Comparison of ENCODE assay signal across 1 cellular context in the genomic region with DNA sequence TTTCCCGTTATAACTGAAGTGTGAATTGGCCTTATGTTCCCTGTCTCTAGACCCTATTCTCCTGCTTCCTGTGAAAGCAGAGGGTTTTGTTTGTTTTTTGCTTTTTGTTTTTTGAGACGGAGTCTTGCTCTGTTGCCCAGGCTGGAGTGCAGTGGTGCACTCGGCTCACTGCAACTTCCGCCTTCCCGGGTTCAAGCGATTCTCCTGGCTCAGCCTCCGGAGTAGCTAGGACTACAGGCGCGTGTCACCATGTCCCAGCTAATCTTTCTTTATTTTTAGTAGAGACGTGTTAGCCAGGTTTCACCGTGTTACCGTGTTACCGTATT.
TF ChIP-seq lines count a peak whose summit lies in the region.

No MANE protein-coding gene starts in this region.

TF ChIP-seq in SK-N-SH, 30 proteins besides CTCF, POLR2A, EP300 and RAD21:
- TF ChIP-seq USF1 (IDR thresholded peaks at IDR 0.05; ENCODE audit: borderline replicate concordance, low read depth) = no peak
- no peak for TF ChIP-seq NFIC (IDR thresholded peaks at IDR 0.05; ENCODE audit: borderline replicate concordance)
- TF ChIP-seq ZBTB33 (IDR thresholded peaks at IDR 0.05; ENCODE audit: borderline replicate concordance, low read depth) = no peak
- no peak for TF ChIP-seq TCF12 (IDR thresholded peaks at IDR 0.05)
- no peak for TF ChIP-seq RFX5 (IDR thresholded peaks at IDR 0.05; ENCODE audit: low read length)
- no peak for TF ChIP-seq FOXM1 (IDR thresholded peaks at IDR 0.05; ENCODE audit: low read depth)
- no peak for TF ChIP-seq GABPA (IDR thresholded peaks at IDR 0.05; ENCODE audit: low read depth)
- TF ChIP-seq JUND (IDR thresholded peaks at IDR 0.05) = no peak
- TF ChIP-seq ELF1 (IDR thresholded peaks at IDR 0.05) = no peak
- TF ChIP-seq RXRA (IDR thresholded peaks at IDR 0.05; ENCODE audit: borderline replicate concordance, low read depth) = no peak
- TF ChIP-seq MEF2A (IDR thresholded peaks at IDR 0.05; ENCODE audit: borderline replicate concordance, low read depth) = no peak
- TF ChIP-seq, protein P1, sequence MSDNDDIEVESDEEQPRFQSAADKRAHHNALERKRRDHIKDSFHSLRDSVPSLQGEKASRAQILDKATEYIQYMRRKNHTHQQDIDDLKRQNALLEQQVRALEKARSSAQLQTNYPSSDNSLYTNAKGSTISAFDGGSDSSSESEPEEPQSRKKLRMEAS (IDR thresholded peaks at IDR 0.05; ENCODE audit: low read depth) = no peak
- no peak for TF ChIP-seq EZH2phosphoT487 (IDR thresholded peaks at IDR 0.05; ENCODE audit: borderline replicate concordance, low read depth)
- no peak for TF ChIP-seq TEAD4 (IDR thresholded peaks at IDR 0.05; ENCODE audit: borderline replicate concordance, insufficient read depth)
- TF ChIP-seq, protein P2, sequence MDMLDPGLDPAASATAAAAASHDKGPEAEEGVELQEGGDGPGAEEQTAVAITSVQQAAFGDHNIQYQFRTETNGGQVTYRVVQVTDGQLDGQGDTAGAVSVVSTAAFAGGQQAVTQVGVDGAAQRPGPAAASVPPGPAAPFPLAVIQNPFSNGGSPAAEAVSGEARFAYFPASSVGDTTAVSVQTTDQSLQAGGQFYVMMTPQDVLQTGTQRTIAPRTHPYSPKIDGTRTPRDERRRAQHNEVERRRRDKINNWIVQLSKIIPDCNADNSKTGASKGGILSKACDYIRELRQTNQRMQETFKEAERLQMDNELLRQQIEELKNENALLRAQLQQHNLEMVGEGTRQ (IDR thresholded peaks at IDR 0.05; ENCODE audit: borderline replicate concordance, low read depth, low read length) = no peak
- no peak for TF ChIP-seq POLR2AphosphoS5 (IDR thresholded peaks at IDR 0.05; ENCODE audit: low read depth, low read length)
